Comparison of ENCODE assay signal across 8 cellular contexts in the genomic region with DNA sequence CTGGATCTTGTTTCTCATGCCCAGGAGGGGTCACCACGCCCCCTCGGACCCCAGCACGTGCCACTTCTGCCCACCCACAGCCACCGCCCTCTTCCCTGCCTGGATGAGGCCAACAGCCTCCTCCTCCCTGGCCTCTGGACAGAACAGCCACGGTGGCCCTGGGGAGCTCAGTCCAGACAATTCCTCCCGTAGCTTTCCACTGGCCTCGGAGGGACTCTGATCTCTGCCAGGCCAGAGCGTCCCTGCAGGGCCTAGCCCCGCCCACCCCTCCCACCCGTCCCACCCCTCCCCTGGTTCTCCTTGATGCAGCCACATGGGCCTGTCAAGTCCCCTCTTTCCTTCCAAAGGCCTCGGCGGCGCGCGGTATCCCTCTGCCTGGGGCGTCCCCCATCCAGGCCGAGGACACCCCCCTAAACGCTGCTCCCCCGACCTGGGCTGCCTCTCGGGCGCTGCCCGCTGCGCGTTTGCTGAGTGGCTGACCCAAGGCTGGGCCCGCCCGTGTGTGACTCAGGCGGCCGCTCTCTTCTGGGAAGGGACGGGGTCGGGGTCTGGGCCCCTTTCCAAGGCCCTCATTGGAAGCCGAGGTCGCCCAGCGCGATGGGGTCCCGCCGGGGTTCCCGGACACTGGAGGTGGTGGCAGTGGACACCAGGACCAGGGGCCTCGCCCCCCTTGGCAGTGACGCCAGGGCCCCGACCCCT. TPM values are rescaled to one million over a fixed set of nuclear protein-coding genes. Genes with fewer than 3 reads are reported as not detected.
DNase-seq lines count a peak whose midpoint lies in the region; ATAC-seq and TF ChIP-seq lines count a peak whose summit lies in the region.

No MANE protein-coding gene starts in this region.

- ATAC-seq in GM21576 (IDR thresholded peaks at IDR 0.05; ENCODE audit: unreplicated experiment) = peak; percentile 8
- no peak for ATAC-seq in HG03097 (IDR thresholded peaks at IDR 0.05; ENCODE audit: low FRiP score, unreplicated experiment)

- peak overlapping the region; percentile 79 for H3K4me2 ChIP-seq in DOHH2 (ENCODE audit: low read length)

- peaks cover 15% of the 10 kb centered on the region for H3K4me1 Mint-ChIP-seq in activated naive CD8-positive, alpha-beta T cell treated with anti-CD3 and anti-CD28 coated beads for 36 hours
- H3K4me1 Mint-ChIP-seq in neural crest cell = peaks cover 31% of the 10 kb centered on the region

- TF ChIP-seq CTCF in DOHH2 (IDR thresholded peaks at IDR 0.05; ENCODE audit: low read depth, low read length, poor library complexity, severe bottlenecking) (no peak), NB4 (IDR thresholded peaks at IDR 0.05; ENCODE audit: low read depth, low read length) (no peak), neural crest cell (conservative IDR thresholded peaks at IDR 0.05) (no peak)

- H3K27me3 Mint-ChIP-seq in activated naive CD8-positive, alpha-beta T cell treated with anti-CD3 and anti-CD28 coated beads for 36 hours = no peaks in the 10 kb centered on the region
- peaks cover 3% of the 10 kb centered on the region for H3K27me3 Mint-ChIP-seq in neural crest cell (ENCODE audit: low read depth)

- H4K20me1 ChIP-seq in DOHH2 (ENCODE audit: control insufficient read depth, insufficient read depth, low read depth, low read length) = no peaks in the 10 kb centered on the region

- no peak overlapping the region for H3K27ac ChIP-seq in DOHH2 (ENCODE audit: low read depth, low read length)

- H3K4me3 Mint-ChIP-seq in activated naive CD8-positive, alpha-beta T cell treated with anti-CD3 and anti-CD28 coated beads for 36 hours = peak overlapping the region; percentile 71
- peak overlapping the region; percentile 87 for H3K4me3 Mint-ChIP-seq in neural crest cell

- DNase-seq in NB4 (ENCODE audit: low read depth) = peak; percentile 64
- peak; percentile 38 for DNase-seq in activated naive CD8-positive, alpha-beta T cell treated with anti-CD3 and anti-CD28 coated beads for 36 hours
- DNase-seq in germinal center (ENCODE audit: low spot score) = peak; percentile 56
- peak; percentile 50 for DNase-seq in neural crest cell (ENCODE audit: low read depth, low spot score)
- DNase-seq in NCI-H2029 treated with DMSO at 0.1 percent for 48 hours (lab: John Stamatoyannopoulos, UW) = no peak

- H3K9me3 Mint-ChIP-seq in activated naive CD8-positive, alpha-beta T cell treated with anti-CD3 and anti-CD28 coated beads for 36 hours = no peaks in the 10 kb centered on the region
- no peaks in the 10 kb centered on the region for H3K9me3 Mint-ChIP-seq in neural crest cell

- H3K36me3 ChIP-seq in DOHH2 (ENCODE audit: control insufficient read depth, low read length) = peaks cover 26% of the 10 kb centered on the region

- H3K79me2 ChIP-seq in DOHH2 (ENCODE audit: control insufficient read depth, low read length) = no peaks in the 10 kb centered on the region

- H3K27me3 ChIP-seq in DOHH2 (ENCODE audit: control insufficient read depth, low read length) = no peaks in the 10 kb centered on the region

- no peaks in the 10 kb centered on the region for H3K9me3 ChIP-seq in DOHH2 (ENCODE audit: control insufficient read depth, insufficient read depth, low read length)

- H3K4me1 ChIP-seq in DOHH2 (ENCODE audit: control insufficient read depth, low read length) = peaks cover 22% of the 10 kb centered on the region

- H3K9me2 ChIP-seq in DOHH2 (replicated peaks; ENCODE audit: control insufficient read depth, low read length) = no peaks in the 10 kb centered on the region

- no peak overlapping the region for H3K27ac Mint-ChIP-seq in activated naive CD8-positive, alpha-beta T cell treated with anti-CD3 and anti-CD28 coated beads for 36 hours
- no peak overlapping the region for H3K27ac Mint-ChIP-seq in neural crest cell (ENCODE audit: unreplicated experiment)

- H3K36me3 Mint-ChIP-seq in activated naive CD8-positive, alpha-beta T cell treated with anti-CD3 and anti-CD28 coated beads for 36 hours = peaks cover 14% of the 10 kb centered on the region
- H3K36me3 Mint-ChIP-seq in neural crest cell (ENCODE audit: low read depth) = peaks cover 13% of the 10 kb centered on the region

- H3F3A ChIP-seq in DOHH2 (ENCODE audit: control insufficient read depth, insufficient read depth) = peaks cover 3% of the 10 kb centered on the region; the same call in 1 of the 2 replicates

- no peak for TF ChIP-seq POLR2A in NB4 (IDR thresholded peaks at IDR 0.05; ENCODE audit: extremely low read depth, insufficient read length)

- H3K4me3 ChIP-seq in DOHH2 (ENCODE audit: low read length) (peak overlapping the region; percentile 83), NB4 (ENCODE audit: low read depth, low read length) (peak overlapping the region; percentile 65)

RNA-seq across cellular contexts. Expression of a gene that starts 0.6 kb away (rescaled TPM):
- 10 to 100 TPM; 19.6 to 22.1 TPM for total RNA-seq in activated naive CD8-positive, alpha-beta T cell treated with anti-CD3 and anti-CD28 coated beads for 36 hours
- total RNA-seq in neural crest cell = 33.4 and 41.8 TPM in 2 replicates

RNA-seq across cellular contexts. Expression of a gene that starts 54.0 kb away (rescaled TPM):
- 10 to 100 TPM; 28.2 to 30.4 TPM for total RNA-seq in activated naive CD8-positive, alpha-beta T cell treated with anti-CD3 and anti-CD28 coated beads for 36 hours
- total RNA-seq in neural crest cell = 33.6 and 38.8 TPM in 2 replicates

RNA-seq across cellular contexts. Expression of a gene that starts 54.1 kb away (rescaled TPM):
- 100 to 1,000 TPM; 304 to 310 TPM for total RNA-seq in activated naive CD8-positive, alpha-beta T cell treated with anti-CD3 and anti-CD28 coated beads for 36 hours
- 169 and 173 TPM in 2 replicates for total RNA-seq in neural crest cell
